31 cellular contexts compared by ENCODE assay signal in the genomic region with DNA sequence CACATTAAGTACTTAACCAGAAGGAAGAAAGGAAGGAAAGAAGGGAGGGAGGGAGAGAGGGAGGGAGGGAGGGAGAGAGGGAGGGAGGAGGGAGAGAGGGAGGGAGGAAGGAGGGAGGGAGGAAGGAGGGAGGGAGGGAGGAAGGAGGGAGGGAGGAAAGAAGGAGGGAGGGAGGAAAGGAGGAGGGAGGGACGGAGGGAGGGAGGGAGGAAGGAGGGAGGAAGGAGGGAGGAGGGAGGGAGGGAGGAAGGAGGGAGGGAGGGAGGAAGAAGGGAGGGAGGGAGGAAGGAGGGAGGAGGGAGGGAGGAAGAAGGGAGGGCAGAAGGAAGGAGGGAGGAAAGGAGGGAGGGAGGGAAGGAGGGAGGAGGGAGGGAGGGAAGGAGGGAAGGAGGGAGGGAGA.
"Had no signal": no experiment of that assay in that cellular context is flagged by ENCODE, and none has a peak within 500 bp of the region (broad histone marks: within the 10 kb centered on the region; RNA-seq: fewer than 3 reads in every experiment).

No MANE protein-coding gene starts in this region.

- H3K4me1 ChIP-seq: adrenal gland, breast epithelium, colonic mucosa, foreskin keratinocyte, gastrocnemius medialis, heart left ventricle had no signal

- H3K4me3 ChIP-seq: adrenal gland, breast epithelium, cardiac muscle cell, colonic mucosa, gastrocnemius medialis, heart left ventricle had no signal

- ATAC-seq: activated CD4-positive, alpha-beta T cell treated with anti-CD3 and anti-CD28 coated beads for 36 hours; activated CD8-positive, alpha-beta memory T cell treated with anti-CD3 and anti-CD28 coated beads, Interleukin-2, amount 10 ng/mL, durations not matched to agents 7 days and 5 days; activated CD8-positive, alpha-beta T cell treated with anti-CD3 and anti-CD28 coated beads, Interleukin-2, amount 10 ng/mL, durations not matched to agents 7 days and 5 days; activated naive CD8-positive, alpha-beta T cell treated with anti-CD3 and anti-CD28 coated beads, Interleukin-2, amount 50 U/mL, for 24 hours; esophagus mucosa; foreskin keratinocyte; gastrocnemius medialis; heart left ventricle had no signal

- FAIRE-seq: endometrium, endothelial cell of umbilical vein had no signal

- H3K9me3 ChIP-seq: adrenal gland, breast epithelium, colonic mucosa, gastrocnemius medialis, heart left ventricle had no signal

- H3K36me3 ChIP-seq: adrenal gland, breast epithelium, cardiac muscle cell, colonic mucosa, gastrocnemius medialis, heart left ventricle had no signal

- DNase-seq: activated CD4-positive, alpha-beta memory T cell treated with anti-CD3 and anti-CD28 coated beads for 36 hours; activated CD4-positive, alpha-beta T cell treated with anti-CD3 and anti-CD28 coated beads for 36 hours; activated CD4-positive, alpha-beta T cell treated with anti-CD3 and anti-CD28 coated beads, Interleukin-2, amount 10 ng/mL, durations not matched to agents 24 days and 14 days; activated CD4-positive, CD25-positive, alpha-beta regulatory T cell; activated CD4-positive, CD25-positive, alpha-beta regulatory T cell treated with anti-CD3 and anti-CD28 coated beads, Interleukin-2, amount 50 U/mL, for 72 hours; activated CD8-positive, alpha-beta memory T cell treated with anti-CD3 and anti-CD28 coated beads, Interleukin-2, amount 10 ng/mL, durations not matched to agents 7 days and 5 days; activated CD8-positive, alpha-beta memory T cell treated with anti-CD3 and anti-CD28 coated beads, Interleukin-2, amount 50 U/mL, for 4 hours; activated CD8-positive, alpha-beta T cell treated with anti-CD3 and anti-CD28 coated beads, Interleukin-2, amount 10 ng/mL, durations not matched to agents 7 days and 5 days; activated effector memory CD4-positive, alpha-beta T cell treated with anti-CD3 and anti-CD28 coated beads, Interleukin-2, amount 50 U/mL, for 16 hours; activated naive CD4-positive, alpha-beta T cell treated with anti-CD3 and anti-CD28 coated beads for 36 hours; activated naive CD8-positive, alpha-beta T cell treated with anti-CD3 and anti-CD28 coated beads for 36 hours; activated naive CD8-positive, alpha-beta T cell treated with anti-CD3 and anti-CD28 coated beads, Interleukin-2, amount 50 U/mL, for 24 hours; activated T-cell treated with anti-CD3 and anti-CD28 coated beads, Interleukin-2, amount 50 U/mL, for 1 hour; activated T-cell treated with anti-CD3 and anti-CD28 coated beads, Interleukin-2, amount 50 U/mL, for 48 hours; adrenal gland; amygdala; aorta; central memory CD4-positive, alpha-beta T cell; cerebellar nuclear complex; colonic mucosa; effector CD8-positive, alpha-beta T cell; foreskin keratinocyte; gastrocnemius medialis; glutamatergic neuron; heart left ventricle; T-helper 2 cell had no signal

- H3K27ac ChIP-seq: adrenal gland, breast epithelium, cardiac muscle cell, colonic mucosa, foreskin keratinocyte, gastrocnemius medialis, heart left ventricle had no signal

- H3K27me3 ChIP-seq: adrenal gland, breast epithelium, cardiac muscle cell, colonic mucosa, foreskin keratinocyte, gastrocnemius medialis, heart left ventricle had no signal
